ENCODE assay signal across 12 cellular contexts in the genomic region with DNA sequence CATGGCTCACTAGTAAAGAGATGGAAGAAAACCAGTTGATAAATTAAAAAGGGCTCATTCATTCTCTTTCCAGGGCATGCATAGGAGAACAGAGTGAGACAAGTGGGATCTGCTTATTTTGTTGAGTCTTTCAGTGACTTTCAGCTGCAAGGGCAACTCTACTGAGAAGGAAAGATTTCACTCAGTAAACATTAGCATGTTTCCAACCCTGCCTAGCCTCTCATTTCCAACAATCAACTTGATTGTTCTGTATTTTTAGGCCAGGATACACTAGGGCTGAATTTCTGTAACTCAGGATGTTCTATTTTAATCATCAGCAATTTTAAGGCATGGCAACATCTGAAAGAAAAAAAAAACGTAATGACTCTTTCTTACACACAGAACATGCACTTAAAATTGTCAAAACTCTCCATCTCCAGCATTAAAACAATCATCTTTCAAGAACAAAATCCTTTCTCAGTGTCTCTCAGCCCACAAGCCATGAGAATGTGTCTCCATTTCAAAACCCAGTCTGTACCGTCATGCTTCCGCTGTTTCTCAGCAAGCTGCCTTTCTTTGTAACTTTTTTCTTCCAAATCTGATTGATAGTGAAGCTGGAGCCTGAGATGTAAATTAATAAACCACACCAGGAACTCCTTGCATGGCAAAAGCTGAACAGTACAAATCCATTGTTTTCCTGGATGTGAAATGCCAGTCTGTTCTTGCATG.
DNase-seq lines count a peak whose midpoint lies in the region; ATAC-seq, FAIRE-seq and TF ChIP-seq lines count a peak whose summit lies in the region.
"Had no signal": no experiment of that assay in that cellular context is flagged by ENCODE, and none has a peak within 500 bp of the region (broad histone marks: within the 10 kb centered on the region; RNA-seq: fewer than 3 reads in every experiment).

No MANE protein-coding gene starts in this region.

- TF ChIP-seq EP300 in gastroesophageal sphincter (IDR thresholded peaks at IDR 0.05), result no peak

- peaks cover 0 to 47% (median 8%) of the 10 kb centered on the region in 3 donors for H3K4me1 ChIP-seq in gastroesophageal sphincter

- H3K9me3 ChIP-seq in gastroesophageal sphincter, result no peaks in the 10 kb centered on the region

- no peaks in the 10 kb centered on the region for H3K27me3 Mint-ChIP-seq in activated CD8-positive, alpha-beta memory T cell treated with anti-CD3 and anti-CD28 coated beads, Interleukin-2, amount 10 ng/mL, durations not matched to agents 7 days and 5 days
- H3K27me3 Mint-ChIP-seq in activated CD8-positive, alpha-beta T cell treated with anti-CD3 and anti-CD28 coated beads for 36 hours, result no peaks in the 10 kb centered on the region

- 59 to 69% methylated on average over 3 of the region's 3 CpGs for WGBS in gastroesophageal sphincter (ENCODE audit: low coverage in 1 of 2), 2 donors

- H3K4me1 Mint-ChIP-seq in activated CD8-positive, alpha-beta memory T cell treated with anti-CD3 and anti-CD28 coated beads, Interleukin-2, amount 10 ng/mL, durations not matched to agents 7 days and 5 days, result peaks cover 37% of the 10 kb centered on the region
- peaks cover 53% of the 10 kb centered on the region for H3K4me1 Mint-ChIP-seq in activated CD8-positive, alpha-beta T cell treated with anti-CD3 and anti-CD28 coated beads for 36 hours (ENCODE audit: low read depth)
- H3K4me1 Mint-ChIP-seq in stimulated activated effector memory CD8-positive, alpha-beta T cell treated with anti-CD3 and anti-CD28 coated beads, Interleukin-12 subunit alpha, Interleukin-12 subunit beta, amount 100 ng/mL, for 72 hours, result peaks cover 48% of the 10 kb centered on the region

- intact Hi-C loops in activated CD8-positive, alpha-beta T cell treated with anti-CD3 and anti-CD28 coated beads for 36 hours (cut with micrococcal nuclease), result no loop called here

- no peaks in the 10 kb centered on the region for H3K9me3 Mint-ChIP-seq in activated CD8-positive, alpha-beta memory T cell treated with anti-CD3 and anti-CD28 coated beads, Interleukin-2, amount 10 ng/mL, durations not matched to agents 7 days and 5 days (ENCODE audit: low read depth)
- H3K9me3 Mint-ChIP-seq in activated CD8-positive, alpha-beta T cell treated with anti-CD3 and anti-CD28 coated beads for 36 hours, result no peaks in the 10 kb centered on the region
- no peaks in the 10 kb centered on the region for H3K9me3 Mint-ChIP-seq in stimulated activated effector memory CD8-positive, alpha-beta T cell treated with anti-CD3 and anti-CD28 coated beads, Interleukin-12 subunit alpha, Interleukin-12 subunit beta, amount 100 ng/mL, for 72 hours

- TF ChIP-seq POLR2A in gastroesophageal sphincter (IDR thresholded peaks at IDR 0.05) (no peak), GM12892 (IDR thresholded peaks at IDR 0.05; ENCODE audit: low read depth, low read length) (no peak)

- no peak for FAIRE-seq in GM12892 (lab: Jason Lieb, UNC)
- FAIRE-seq: colon had no signal

- H3K36me3 Mint-ChIP-seq in activated CD8-positive, alpha-beta memory T cell treated with anti-CD3 and anti-CD28 coated beads, Interleukin-2, amount 10 ng/mL, durations not matched to agents 7 days and 5 days, result peaks cover 51% of the 10 kb centered on the region
- peaks cover 84% of the 10 kb centered on the region for H3K36me3 Mint-ChIP-seq in activated CD8-positive, alpha-beta T cell treated with anti-CD3 and anti-CD28 coated beads for 36 hours (ENCODE audit: low read depth)
- no peaks in the 10 kb centered on the region for H3K36me3 Mint-ChIP-seq in stimulated activated effector memory CD8-positive, alpha-beta T cell treated with anti-CD3 and anti-CD28 coated beads, Interleukin-12 subunit alpha, Interleukin-12 subunit beta, amount 100 ng/mL, for 72 hours

- peaks cover 0 to 85% of the 10 kb centered on the region in 2 donors for H3K36me3 ChIP-seq in gastroesophageal sphincter

- no peak overlapping the region for H3K4me3 Mint-ChIP-seq in activated CD8-positive, alpha-beta memory T cell treated with anti-CD3 and anti-CD28 coated beads, Interleukin-2, amount 10 ng/mL, durations not matched to agents 7 days and 5 days
- no peak overlapping the region for H3K4me3 Mint-ChIP-seq in activated CD8-positive, alpha-beta T cell treated with anti-CD3 and anti-CD28 coated beads for 36 hours
- H3K4me3 Mint-ChIP-seq in stimulated activated effector memory CD8-positive, alpha-beta T cell treated with anti-CD3 and anti-CD28 coated beads, Interleukin-12 subunit alpha, Interleukin-12 subunit beta, amount 100 ng/mL, for 72 hours, result no peak overlapping the region

- H3K27ac ChIP-seq in gastroesophageal sphincter, result peak overlapping the region; percentile 36 to 58 (median 47)

- ATAC-seq in activated CD8-positive, alpha-beta memory T cell treated with anti-CD3 and anti-CD28 coated beads, Interleukin-2, amount 10 ng/mL, durations not matched to agents 7 days and 5 days, result no peak
- ATAC-seq in activated CD8-positive, alpha-beta T cell treated with anti-CD3 and anti-CD28 coated beads for 36 hours, result no peak
- no peak for ATAC-seq in gastroesophageal sphincter
- no peak for ATAC-seq in stimulated activated effector memory CD8-positive, alpha-beta T cell treated with anti-CD3 and anti-CD28 coated beads, Interleukin-12 subunit alpha, Interleukin-12 subunit beta, amount 100 ng/mL, for 72 hours

- H3K27ac Mint-ChIP-seq in activated CD8-positive, alpha-beta memory T cell treated with anti-CD3 and anti-CD28 coated beads, Interleukin-2, amount 10 ng/mL, durations not matched to agents 7 days and 5 days, result peak overlapping the region; percentile 25
- peak overlapping the region; percentile 58 for H3K27ac Mint-ChIP-seq in activated CD8-positive, alpha-beta T cell treated with anti-CD3 and anti-CD28 coated beads for 36 hours
- peak overlapping the region; percentile 94 for H3K27ac Mint-ChIP-seq in stimulated activated effector memory CD8-positive, alpha-beta T cell treated with anti-CD3 and anti-CD28 coated beads, Interleukin-12 subunit alpha, Interleukin-12 subunit beta, amount 100 ng/mL, for 72 hours

- no peak for TF ChIP-seq CTCF in activated CD8-positive, alpha-beta T cell treated with anti-CD3 and anti-CD28 coated beads for 36 hours (IDR thresholded peaks at IDR 0.05)
- no peak for TF ChIP-seq CTCF in gastroesophageal sphincter (IDR thresholded peaks at IDR 0.05)
- no peak for TF ChIP-seq CTCF in GM20000 (IDR thresholded peaks at IDR 0.05; ENCODE audit: extremely low read depth, missing control alignments)

- no peaks in the 10 kb centered on the region for H3K27me3 ChIP-seq in gastroesophageal sphincter

- no peak for DNase-seq in activated CD8-positive, alpha-beta memory T cell treated with anti-CD3 and anti-CD28 coated beads, Interleukin-2, amount 10 ng/mL, durations not matched to agents 7 days and 5 days
- no peak for DNase-seq in activated CD8-positive, alpha-beta memory T cell treated with anti-CD3 and anti-CD28 coated beads for 24 hours
- no peak for DNase-seq in activated CD8-positive, alpha-beta T cell treated with anti-CD3 and anti-CD28 coated beads for 36 hours
- no peak for DNase-seq in stimulated activated effector memory CD8-positive, alpha-beta T cell treated with anti-CD3 and anti-CD28 coated beads, Interleukin-12 subunit alpha, Interleukin-12 subunit beta, amount 100 ng/mL, for 72 hours (ENCODE audit: low spot score in 2 of 2)
- DNase-seq in GM12892 (ENCODE audit: insufficient read length) (no peak), ecto neural progenitor cell (ENCODE audit: low spot score) (no peak), GM20000 (ENCODE audit: low spot score) (no peak)
- DNase-seq: GF-D8; Karpas-422; stimulated activated CD4-positive, alpha-beta T cell treated with anti-CD3 and anti-CD28 coated beads, Interleukin-1b, Interleukin-23, amount 100 ng/mL, for 48 hours had no signal

- no peak overlapping the region for H3K4me3 ChIP-seq in gastroesophageal sphincter

- CTCF ChIA-PET in activated CD8-positive, alpha-beta memory T cell treated with anti-CD3 and anti-CD28 coated beads, Interleukin-2, amount 10 ng/mL, durations not matched to agents 7 days and 5 days (lab: Charles Lee), result interaction anchor here (1.0 to 2.7 kb wide), 3 partner anchors 10 to 159 kb away, joined by 3 to 13 read pairs (median 3); no protein-coding TSS in a partner anchor
- CTCF ChIA-PET in activated CD8-positive, alpha-beta T cell treated with anti-CD3 and anti-CD28 coated beads for 36 hours (lab: Charles Lee), result interaction anchor here (3.0 kb wide), 1 partner anchor 16 kb away, joined by 15 read pairs; no protein-coding TSS in a partner anchor

- POLR2A ChIA-PET in activated CD8-positive, alpha-beta T cell treated with anti-CD3 and anti-CD28 coated beads for 36 hours (lab: Charles Lee), result interaction anchor here (1.0 to 1.5 kb wide), 2 partner anchors 10 to 16 kb away, joined by 3 to 8 read pairs; no protein-coding TSS in a partner anchor

Comparison
In these comparisons a context has a peak if more than half of its experiments do, and no peak if none do; other contexts are left out.
1. H3K27ac Mint-ChIP-seq: peak in every context shown above with its lines; median percentile 94 in stimulated activated effector memory CD8-positive, alpha-beta T cell treated with anti-CD3 and anti-CD28 coated beads, Interleukin-12 subunit alpha, Interleukin-12 subunit beta, amount 100 ng/mL, for 72 hours; 58 in activated CD8-positive, alpha-beta T cell treated with anti-CD3 and anti-CD28 coated beads for 36 hours; 25 in activated CD8-positive, alpha-beta memory T cell treated with anti-CD3 and anti-CD28 coated beads, Interleukin-2, amount 10 ng/mL, durations not matched to agents 7 days and 5 days.